9 cellular contexts compared by ENCODE assay signal in the genomic region with DNA sequence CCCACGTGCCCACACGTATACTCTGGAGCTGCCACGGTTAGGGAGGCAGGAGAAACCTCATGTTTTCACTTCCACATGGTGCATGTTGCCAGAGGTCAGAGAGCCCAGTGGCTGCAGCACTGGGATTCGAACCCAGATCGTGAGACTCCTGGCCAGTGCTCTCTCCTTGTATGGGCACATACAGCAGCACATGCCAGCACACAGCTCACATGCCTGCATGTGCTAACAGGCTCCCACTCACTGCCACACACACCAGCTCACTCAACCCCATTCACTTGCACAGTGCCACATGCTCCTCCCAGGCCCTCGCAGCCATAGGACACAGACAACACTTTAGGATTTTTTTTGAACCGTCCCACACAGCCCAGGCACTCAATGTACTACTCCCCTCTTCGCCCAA. TPM values are rescaled to one million over a fixed set of nuclear protein-coding genes. Genes with fewer than 3 reads are reported as not detected.
DNase-seq lines count a peak whose midpoint lies in the region; ATAC-seq lines count a peak whose summit lies in the region.
"Had no signal": no experiment of that assay in that cellular context is flagged by ENCODE, and none has a peak within 500 bp of the region (broad histone marks: within the 10 kb centered on the region; RNA-seq: fewer than 3 reads in every experiment).

No MANE protein-coding gene starts in this region.

- DNase-seq in activated CD4-positive, alpha-beta T cell treated with anti-CD3 and anti-CD28 coated beads, Interleukin-2, amount 10 ng/mL, durations not matched to agents 7 days and 5 days = no peak
- no peak for DNase-seq in activated CD4-positive, alpha-beta T cell treated with anti-CD3 and anti-CD28 coated beads for 4 hours
- DNase-seq in GM19238 (ENCODE audit: insufficient read length, low spot score) (no peak), T-cell (no peak)
- DNase-seq: NCI-H187 had no signal

- CTCF ChIA-PET in activated CD4-positive, alpha-beta T cell treated with anti-CD3 and anti-CD28 coated beads, Interleukin-2, amount 10 ng/mL, durations not matched to agents 7 days and 5 days (lab: Charles Lee) = interaction anchor here (1.0 to 1.1 kb wide), 3 partner anchors 11 to 100 kb away, joined by 3 read pairs; no protein-coding TSS in a partner anchor
- CTCF ChIA-PET in T-cell (lab: Charles Lee) = interaction anchor here (0.7 to 0.8 kb wide), 2 partner anchors 9 to 64 kb away, joined by 3 to 6 read pairs; no protein-coding TSS in a partner anchor

- H3K9me3 ChIP-seq in mesodermal cell (ENCODE audit: control insufficient read depth, low read length) = no peaks in the 10 kb centered on the region

- 78 to 88% methylated on average over 7 to 8 of the region's 8 CpGs for WGBS in mesodermal cell (ENCODE audit: insufficient coverage in 2 of 2), 2 experiments
- 22% methylated on average over 8 of the region's 8 CpGs for WGBS in urinary bladder

- ATAC-seq in GM21423 (IDR thresholded peaks at IDR 0.05; ENCODE audit: unreplicated experiment) = no peak
- no peak for ATAC-seq in T-cell (replicated peaks in 1 of 4)

- H3K9me3 Mint-ChIP-seq in activated CD4-positive, alpha-beta T cell treated with anti-CD3 and anti-CD28 coated beads, Interleukin-2, amount 10 ng/mL, durations not matched to agents 7 days and 5 days = no peaks in the 10 kb centered on the region
- no peaks in the 10 kb centered on the region for H3K9me3 Mint-ChIP-seq in T-cell

- H3K4me1 ChIP-seq in mesodermal cell (ENCODE audit: control insufficient read depth, insufficient read depth, low read length, poor library complexity, severe bottlenecking) = peaks cover 46% of the 10 kb centered on the region
- H3K4me1 ChIP-seq in urinary bladder (ENCODE audit: insufficient read depth) = peaks cover 4% of the 10 kb centered on the region

- peak overlapping the region; percentile 94 for H3K27ac ChIP-seq in cingulate gyrus (ENCODE audit: low read depth, low read length)
- H3K27ac ChIP-seq in mesodermal cell (ENCODE audit: low read depth, low read length, severe bottlenecking) = peak overlapping the region; percentile 93
- H3K27ac ChIP-seq in urinary bladder (ENCODE audit: low read depth) = peak overlapping the region; percentile 84

- no peaks in the 10 kb centered on the region for H3K36me3 Mint-ChIP-seq in activated CD4-positive, alpha-beta T cell treated with anti-CD3 and anti-CD28 coated beads, Interleukin-2, amount 10 ng/mL, durations not matched to agents 7 days and 5 days (ENCODE audit: low read depth)
- no peaks in the 10 kb centered on the region for H3K36me3 Mint-ChIP-seq in T-cell

- no peaks in the 10 kb centered on the region for H3K36me3 ChIP-seq in mesodermal cell (ENCODE audit: control insufficient read depth, insufficient read depth, low read length)
- H3K36me3 ChIP-seq in urinary bladder (ENCODE audit: insufficient read depth) = no peaks in the 10 kb centered on the region

- H3K27me3 Mint-ChIP-seq in activated CD4-positive, alpha-beta T cell treated with anti-CD3 and anti-CD28 coated beads, Interleukin-2, amount 10 ng/mL, durations not matched to agents 7 days and 5 days = no peaks in the 10 kb centered on the region
- H3K27me3 Mint-ChIP-seq in T-cell = no peaks in the 10 kb centered on the region

- peaks cover 38% of the 10 kb centered on the region for H3K4me1 Mint-ChIP-seq in activated CD4-positive, alpha-beta T cell treated with anti-CD3 and anti-CD28 coated beads, Interleukin-2, amount 10 ng/mL, durations not matched to agents 7 days and 5 days
- peaks cover 13 to 24% (median 21%) of the 10 kb centered on the region in 3 donors for H3K4me1 Mint-ChIP-seq in T-cell

- H3K4me3 ChIP-seq in mesodermal cell (ENCODE audit: extremely low read depth, insufficient read depth, low read length, poor library complexity, severe bottlenecking) (no peak overlapping the region), urinary bladder (ENCODE audit: low read depth, low read length) (no peak overlapping the region)

- H3K27ac Mint-ChIP-seq in activated CD4-positive, alpha-beta T cell treated with anti-CD3 and anti-CD28 coated beads, Interleukin-2, amount 10 ng/mL, durations not matched to agents 7 days and 5 days = peak overlapping the region; percentile 75
- H3K27ac Mint-ChIP-seq in T-cell = no peak overlapping the region

- H3K4me3 Mint-ChIP-seq in activated CD4-positive, alpha-beta T cell treated with anti-CD3 and anti-CD28 coated beads, Interleukin-2, amount 10 ng/mL, durations not matched to agents 7 days and 5 days = no peak overlapping the region
- no peak overlapping the region for H3K4me3 Mint-ChIP-seq in T-cell

- POLR2A ChIA-PET in activated CD4-positive, alpha-beta T cell treated with anti-CD3 and anti-CD28 coated beads, Interleukin-2, amount 10 ng/mL, durations not matched to agents 7 days and 5 days (lab: Charles Lee) = no interaction called here
- POLR2A ChIA-PET in T-cell (lab: Charles Lee) = no interaction called here

RNA-seq across cellular contexts. Expression of a gene that starts 49.5 kb away (rescaled TPM):
- total RNA-seq in activated CD4-positive, alpha-beta T cell treated with anti-CD3 and anti-CD28 coated beads, Interleukin-2, amount 10 ng/mL, durations not matched to agents 7 days and 5 days = 10 to 100 TPM; 27.1 to 38.4 TPM
- 38.1 TPM for polyA plus RNA-seq in mesodermal cell (2013, experiment 1 of 2)
- 36.0 TPM for polyA plus RNA-seq in mesodermal cell (2013, experiment 2 of 2)
- 17.3 TPM for total RNA-seq in urinary bladder
- 41.2 TPM for polyA plus RNA-seq in urinary bladder
- total RNA-seq in T-cell = 10 to 100 TPM; 13.3 to 32.3 (median 25.2) TPM

RNA-seq across cellular contexts. Expression of a gene that starts 55.8 kb away (rescaled TPM):
- total RNA-seq in activated CD4-positive, alpha-beta T cell treated with anti-CD3 and anti-CD28 coated beads, Interleukin-2, amount 10 ng/mL, durations not matched to agents 7 days and 5 days = under 1 TPM in 1 of 2 experiments, not detected in 1; 0.47 TPM
- 17.0 TPM for polyA plus RNA-seq in mesodermal cell (2013, experiment 1 of 2)
- polyA plus RNA-seq in mesodermal cell (2013, experiment 2 of 2) = 17.3 TPM
- total RNA-seq in urinary bladder (14.9 TPM), T-cell (1 to 10 TPM in 1 of 5 donors, under 1 TPM in 3, not detected in 1; 0.33 to 1.4 (median 0.74) TPM)
- polyA plus RNA-seq in urinary bladder = 57.1 TPM
